ENCODE assay signal across 15 cellular contexts in genomic region chr6:169881398-169881797, GRCh38.
DNase-seq lines count a peak whose midpoint lies in the region; ATAC-seq and TF ChIP-seq lines count a peak whose summit lies in the region.
"Had no signal": no experiment of that assay in that cellular context is flagged by ENCODE, and none has a peak within 500 bp of the region (broad histone marks: within the 10 kb centered on the region; RNA-seq: fewer than 3 reads in every experiment).

No MANE protein-coding gene starts in this region.

- H3K9ac ChIP-seq in endodermal cell (ENCODE audit: extremely low read depth, low read length, poor library complexity, severe bottlenecking), result no peak overlapping the region

- 80 to 87% (median 84%) methylated on average over 10 of the region's 10 CpGs for WGBS in heart left ventricle, 4 donors
- WGBS in endodermal cell (ENCODE audit: insufficient coverage in 1 of 2, insufficient read length in 1 of 2), 2 experiments, result 78 to 83% methylated on average over 10 of the region's 10 CpGs
- 86% methylated on average over 10 of the region's 10 CpGs for WGBS in prostate gland

- DNase-seq in right atrium auricular region (ENCODE audit: low spot score), result peak; percentile 16
- no peak for DNase-seq in heart left ventricle
- DNase-seq in endodermal cell, result peak; percentile 7
- peak; percentile 54 for DNase-seq in osteocyte (ENCODE audit: extremely low spot score, unreplicated experiment)
- no peak for DNase-seq in prostate gland (ENCODE audit: low spot score)
- no peak for DNase-seq in kidney tubule cell (ENCODE audit: low spot score)
- DNase-seq: BE2C, COR-L47, DMS153, DND-41, GDM1 had no signal

- H3K4me1 ChIP-seq in right atrium auricular region (no peaks in the 10 kb centered on the region), heart left ventricle (no peaks in the 10 kb centered on the region), endodermal cell (ENCODE audit: control insufficient read depth, insufficient read depth, low read length) (no peaks in the 10 kb centered on the region), prostate gland (replicated peaks) (no peaks in the 10 kb centered on the region)
- H3K4me1 ChIP-seq: A549, BE2C, HAP-1 had no signal

- no peaks in the 10 kb centered on the region for H3K9me3 Mint-ChIP-seq in endodermal cell
- H3K9me3 Mint-ChIP-seq in osteocyte (ENCODE audit: unreplicated experiment), result no peaks in the 10 kb centered on the region
- H3K9me3 Mint-ChIP-seq: CD8-positive, alpha-beta T cell had no signal

- no peak overlapping the region for H3K4me3 Mint-ChIP-seq in endodermal cell
- no peak overlapping the region for H3K4me3 Mint-ChIP-seq in osteocyte (ENCODE audit: unreplicated experiment)
- H3K4me3 Mint-ChIP-seq: CD8-positive, alpha-beta T cell had no signal

- H3K27me3 ChIP-seq in right atrium auricular region (no peaks in the 10 kb centered on the region), heart left ventricle (peaks cover 0 to 9% (median 4%) of the 10 kb centered on the region in 9 donors), endodermal cell (ENCODE audit: control insufficient read depth, insufficient read depth, low read length, poor library complexity, severe bottlenecking) (no peaks in the 10 kb centered on the region), prostate gland (replicated peaks; ENCODE audit: insufficient read depth) (no peaks in the 10 kb centered on the region)

- H3K27me3 Mint-ChIP-seq in endodermal cell (ENCODE audit: insufficient read depth) (peaks cover 2% of the 10 kb centered on the region), osteocyte (ENCODE audit: unreplicated experiment) (peaks cover 2% of the 10 kb centered on the region)

- no peaks in the 10 kb centered on the region for H3K36me3 Mint-ChIP-seq in endodermal cell (ENCODE audit: low read depth)
- H3K36me3 Mint-ChIP-seq in osteocyte (ENCODE audit: unreplicated experiment), result no peaks in the 10 kb centered on the region
- H3K36me3 Mint-ChIP-seq: CD8-positive, alpha-beta T cell had no signal

- H3K27ac ChIP-seq in right atrium auricular region, result no peak overlapping the region
- H3K27ac ChIP-seq in heart left ventricle, result no peak overlapping the region
- no peak overlapping the region for H3K27ac ChIP-seq in endodermal cell (ENCODE audit: low read depth, low read length)
- H3K27ac ChIP-seq in prostate gland, result no peak overlapping the region
- H3K27ac ChIP-seq: A549, C4-2B had no signal

- no peak overlapping the region for H3K4me3 ChIP-seq in right atrium auricular region
- H3K4me3 ChIP-seq in heart left ventricle, result no peak overlapping the region
- H3K4me3 ChIP-seq in endodermal cell (ENCODE audit: low read length), result no peak overlapping the region
- H3K4me3 ChIP-seq in prostate gland, result no peak overlapping the region
- H3K4me3 ChIP-seq: A549, HAP-1 had no signal

- H3K27ac Mint-ChIP-seq in endodermal cell (no peak overlapping the region), osteocyte (ENCODE audit: unreplicated experiment) (no peak overlapping the region)
- H3K27ac Mint-ChIP-seq: CD8-positive, alpha-beta T cell had no signal

- intact Hi-C loops in heart left ventricle (cut with DNase I) (no loop called here), prostate gland (cut with DNase I) (no loop called here)

- TF ChIP-seq CTCF in right atrium auricular region (IDR thresholded peaks at IDR 0.05), result no peak
- TF ChIP-seq CTCF in heart left ventricle (IDR thresholded peaks at IDR 0.05), result no peak
- TF ChIP-seq CTCF in endodermal cell (conservative IDR thresholded peaks at IDR 0.05), result no peak
- TF ChIP-seq CTCF in osteocyte (IDR thresholded peaks at IDR 0.05), result no peak
- no peak for TF ChIP-seq CTCF in prostate gland (IDR thresholded peaks at IDR 0.05)

- TF ChIP-seq POLR2A in heart left ventricle (IDR thresholded peaks at IDR 0.05) (no peak), prostate gland (IDR thresholded peaks at IDR 0.05) (no peak)

- H3K9me3 ChIP-seq in right atrium auricular region (no peaks in the 10 kb centered on the region), heart left ventricle (peaks cover 0 to 5% (median 0%) of the 10 kb centered on the region in 12 donors), endodermal cell (ENCODE audit: control insufficient read depth, low read length) (no peaks in the 10 kb centered on the region), prostate gland (no peaks in the 10 kb centered on the region)
- H3K9me3 ChIP-seq: A549, BE2C, HAP-1 had no signal

- ATAC-seq in heart left ventricle, result no peak
- ATAC-seq: A549; CD8-positive, alpha-beta T cell had no signal

- H3K4me1 Mint-ChIP-seq in endodermal cell (no peaks in the 10 kb centered on the region), osteocyte (ENCODE audit: unreplicated experiment) (no peaks in the 10 kb centered on the region)

- H3K36me3 ChIP-seq in right atrium auricular region, result no peaks in the 10 kb centered on the region
- H3K36me3 ChIP-seq in heart left ventricle, result no peaks in the 10 kb centered on the region
- H3K36me3 ChIP-seq in endodermal cell (ENCODE audit: control insufficient read depth, insufficient read depth, low read length), result no peaks in the 10 kb centered on the region
- H3K36me3 ChIP-seq in prostate gland, result no peaks in the 10 kb centered on the region
- H3K36me3 ChIP-seq: BE2C, HAP-1 had no signal

Comparison
In these comparisons a context has a peak if more than half of its experiments do, and no peak if none do; other contexts are left out.
1. DNase-seq: peak in right atrium auricular region (single experiment), endodermal cell (single experiment) and osteocyte (single experiment); none in heart left ventricle (0 of 5), prostate gland (single experiment) and kidney tubule cell (single experiment).